8 cellular contexts compared by ENCODE assay signal in the genomic region with DNA sequence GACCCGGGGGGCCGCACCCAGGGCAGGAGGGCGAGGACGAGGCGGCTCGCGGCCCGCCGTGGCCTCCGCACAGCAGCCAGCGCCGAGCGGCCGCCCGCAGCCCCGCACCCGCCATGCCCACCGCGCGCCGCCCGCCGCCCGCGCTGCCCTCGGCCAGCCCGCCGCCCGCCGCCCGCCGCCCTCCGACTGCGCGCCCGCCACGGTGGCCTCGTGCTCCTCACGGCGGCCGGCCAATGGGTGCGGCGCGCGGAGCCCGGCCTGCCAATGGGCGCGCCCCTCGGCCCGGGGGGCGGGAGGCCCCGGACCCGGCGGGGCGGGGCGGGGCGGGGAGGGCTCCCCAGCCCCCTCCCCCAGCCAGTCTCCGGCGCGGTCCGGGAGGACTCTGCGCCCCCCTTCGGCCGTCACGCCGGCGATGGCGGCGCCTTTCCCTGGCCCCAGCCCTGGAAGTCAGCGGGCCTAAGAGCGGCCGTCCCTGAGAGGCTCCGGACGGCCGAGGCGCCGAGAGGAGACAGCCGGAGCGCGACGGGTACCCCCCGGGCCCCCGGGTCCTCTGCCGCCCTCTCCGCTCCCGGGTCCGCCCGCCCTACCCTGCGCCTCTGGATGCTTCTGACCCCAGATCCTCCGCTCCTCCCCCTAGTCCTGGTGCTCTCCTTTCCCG. TPM values are rescaled to one million over a fixed set of nuclear protein-coding genes. Genes with fewer than 3 reads are reported as not detected.
DNase-seq lines count a peak whose midpoint lies in the region; ATAC-seq and TF ChIP-seq lines count a peak whose summit lies in the region.

Gene NT5DC2, minus strand, starts transcription at position 235 of the 658 bp plus-strand sequence. Its CDS starts 120 bp downstream, at position 115.

- H3K9me3 ChIP-seq in HEK293 (ENCODE audit: control insufficient read depth, insufficient read depth, low read depth, low read length) (no peaks in the 10 kb centered on the region), ectodermal cell (ENCODE audit: control insufficient read depth, low read length) (no peaks in the 10 kb centered on the region), lower lobe of right lung (no peaks in the 10 kb centered on the region)

- DNase-seq in ELR (ENCODE audit: low read depth): peak; percentile 78
- DNase-seq in NCI-H226: peak; percentile 34
- peak; percentile 29 to 41 for DNase-seq in activated CD4-positive, alpha-beta T cell treated with anti-CD3 and anti-CD28 coated beads, Interleukin-2, amount 50 U/mL, for 4 hours
- no peak for DNase-seq in lower lobe of right lung
- peak in 2 of 3 donors; percentile 29 to 50 for DNase-seq in stimulated activated CD4-positive, alpha-beta T cell treated with anti-CD3 and anti-CD28 coated beads, TNF-alpha, amount 100 ng/mL, for 1 hour (ENCODE audit: low read depth in 3 of 3, low spot score in 1 of 3)

- 1% methylated on average over 91 of the region's 91 CpGs for WGBS in ectodermal cell, 2 experiments

- peaks cover 4% of the 10 kb centered on the region; the same call in 1 of the 2 replicates for H3K4me1 ChIP-seq in HEK293 (ENCODE audit: control insufficient read depth, insufficient read depth, low read length)
- H3K4me1 ChIP-seq in ectodermal cell (ENCODE audit: control insufficient read depth, insufficient read depth, low read length): peaks cover 32% of the 10 kb centered on the region
- H3K4me1 ChIP-seq in lower lobe of right lung: peaks cover 76% of the 10 kb centered on the region

- POLR2A ChIA-PET in HEK293 (lab: Yijun Ruan, JAX): no interaction called here

- TF ChIP-seq CTCF in HEK293 (tag by site-specific recombination; IDR thresholded peaks at IDR 0.05): no peak
- TF ChIP-seq CTCF in lower lobe of right lung (IDR thresholded peaks at IDR 0.05): no peak

- H3K27me3 ChIP-seq in ectodermal cell (ENCODE audit: control insufficient read depth, insufficient read depth, low read length, poor library complexity, severe bottlenecking) (no peaks in the 10 kb centered on the region), lower lobe of right lung (ENCODE audit: low read depth) (no peaks in the 10 kb centered on the region)

- H3K36me3 ChIP-seq in HEK293 (ENCODE audit: control insufficient read depth in 2 of 2, insufficient read depth in 1 of 2, low read length in 2 of 2): peaks cover 0 to 39% of the 10 kb centered on the region in 2 experiments; a peak in 1 of 3 replicates
- H3K36me3 ChIP-seq in ectodermal cell (ENCODE audit: control insufficient read depth, insufficient read depth, low read length): peaks cover 6% of the 10 kb centered on the region
- H3K36me3 ChIP-seq in lower lobe of right lung: peaks cover 2% of the 10 kb centered on the region

- H3K27ac ChIP-seq in HEK293 (ENCODE audit: extremely low read depth, low read depth, low read length) (peak within 1 kb of the TSS; percentile 86), ectodermal cell (ENCODE audit: insufficient read depth, low read depth, low read length, poor library complexity, severe bottlenecking) (peak within 1 kb of the TSS; percentile 11), lower lobe of right lung (peak within 1 kb of the TSS; percentile 77)

- CTCF ChIA-PET in HEK293 (lab: Yijun Ruan, JAX): no interaction called here

- intact Hi-C loops in lower lobe of right lung (cut with DNase I): no loop called here

- peak within 1 kb of the TSS; percentile 63 for H3K4me3 ChIP-seq in HEK293 (ENCODE audit: low read depth, low read length)
- H3K4me3 ChIP-seq in ectodermal cell (ENCODE audit: insufficient read depth, low read depth, low read length): peak within 1 kb of the TSS; percentile 72
- H3K4me3 ChIP-seq in lower lobe of right lung: peak within 1 kb of the TSS; percentile 70

- ATAC-seq in lower lobe of right lung (peak; percentile 52 to 54), HG03469 (IDR thresholded peaks at IDR 0.05; ENCODE audit: unreplicated experiment) (no peak)

TF ChIP-seq in HEK293, 187 proteins besides CTCF, POLR2A, EP300 and RAD21 (continues in another document):
- TF ChIP-seq GLIS1 (tag by site-specific recombination; IDR thresholded peaks at IDR 0.05): 0 out of 2 replicates have a peak, but pooled peaks have one; percentile 18
- no peak for TF ChIP-seq FEZF1 (tag by site-specific recombination; IDR thresholded peaks at IDR 0.05)
- TF ChIP-seq, protein P1, sequence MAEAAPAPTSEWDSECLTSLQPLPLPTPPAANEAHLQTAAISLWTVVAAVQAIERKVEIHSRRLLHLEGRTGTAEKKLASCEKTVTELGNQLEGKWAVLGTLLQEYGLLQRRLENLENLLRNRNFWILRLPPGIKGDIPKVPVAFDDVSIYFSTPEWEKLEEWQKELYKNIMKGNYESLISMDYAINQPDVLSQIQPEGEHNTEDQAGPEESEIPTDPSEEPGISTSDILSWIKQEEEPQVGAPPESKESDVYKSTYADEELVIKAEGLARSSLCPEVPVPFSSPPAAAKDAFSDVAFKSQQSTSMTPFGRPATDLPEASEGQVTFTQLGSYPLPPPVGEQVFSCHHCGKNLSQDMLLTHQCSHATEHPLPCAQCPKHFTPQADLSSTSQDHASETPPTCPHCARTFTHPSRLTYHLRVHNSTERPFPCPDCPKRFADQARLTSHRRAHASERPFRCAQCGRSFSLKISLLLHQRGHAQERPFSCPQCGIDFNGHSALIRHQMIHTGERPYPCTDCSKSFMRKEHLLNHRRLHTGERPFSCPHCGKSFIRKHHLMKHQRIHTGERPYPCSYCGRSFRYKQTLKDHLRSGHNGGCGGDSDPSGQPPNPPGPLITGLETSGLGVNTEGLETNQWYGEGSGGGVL (tag by site-specific recombination; IDR thresholded peaks at IDR 0.05): peak; percentile 32; the same call in 1 of the 2 replicates
- peak; percentile 29; the same call in 1 of the 2 replicates for TF ChIP-seq SP2 (tag by site-specific recombination; IDR thresholded peaks at IDR 0.05)
- peak; percentile 26; the same call in 1 of the 2 replicates for TF ChIP-seq ZNF341 (tag by site-specific recombination; IDR thresholded peaks at IDR 0.05; ENCODE audit: low read depth)
- TF ChIP-seq ZNF335 (tag by site-specific recombination; conservative IDR thresholded peaks at IDR 0.05): peak; percentile 64
- no peak for TF ChIP-seq OVOL3 (tag by site-specific recombination; IDR thresholded peaks at IDR 0.05)
- TF ChIP-seq ZFP69B (tag by site-specific recombination; IDR thresholded peaks at IDR 0.05): 0 out of 2 replicates have a peak, but pooled peaks have one; percentile 16
- 0 out of 2 replicates have a peak, but pooled peaks have one; percentile 41 for TF ChIP-seq KLF17 (tag by site-specific recombination; IDR thresholded peaks at IDR 0.05)
- TF ChIP-seq ZNF660 (tag by site-specific recombination; IDR thresholded peaks at IDR 0.05): 0 out of 2 replicates have a peak, but pooled peaks have one; percentile 31
- 0 out of 2 replicates have a peak, but pooled peaks have one; percentile 48 for TF ChIP-seq YY1 (tag by site-specific recombination; IDR thresholded peaks at IDR 0.05)
- no peak for TF ChIP-seq ZNF707 (tag by site-specific recombination; IDR thresholded peaks at IDR 0.05)
- peak; percentile 69 for TF ChIP-seq ZBTB10 (tag by site-specific recombination; IDR thresholded peaks at IDR 0.05)
- peak; percentile 39; the same call in 1 of the 2 replicates for TF ChIP-seq SP3 (tag by site-specific recombination; IDR thresholded peaks at IDR 0.05)
- TF ChIP-seq ZNF561 (tag by site-specific recombination; IDR thresholded peaks at IDR 0.05; ENCODE audit: borderline replicate concordance): 0 out of 2 replicates have a peak, but pooled peaks have one; percentile 20
- no peak for TF ChIP-seq ZNF521 (tag by site-specific recombination; IDR thresholded peaks at IDR 0.05)
- TF ChIP-seq ZSCAN30 (tag by site-specific recombination; IDR thresholded peaks at IDR 0.05): peak; percentile 66
- TF ChIP-seq GLIS2 (tag by site-specific recombination; IDR thresholded peaks at IDR 0.05): peak; percentile 48; the same call in 1 of the 2 replicates
- 0 out of 2 replicates have a peak, but pooled peaks have one; percentile 14 for TF ChIP-seq SP7 (tag by site-specific recombination; IDR thresholded peaks at IDR 0.05)

RNA-seq across cellular contexts. Expression of gene NT5DC2, which starts in this region (rescaled TPM):
- 412 TPM for polyA plus RNA-seq in ectodermal cell (2013, experiment 1 of 4)
- 418 TPM for polyA plus RNA-seq in ectodermal cell (2013, experiment 2 of 4)
- polyA plus RNA-seq in ectodermal cell (2013, experiment 3 of 4): 326 TPM
- 332 TPM for polyA plus RNA-seq in ectodermal cell (2013, experiment 4 of 4)
- 28.5 TPM for total RNA-seq in lower lobe of right lung

Comparison
In these comparisons a context has a peak if more than half of its experiments do, and no peak if none do; other contexts are left out.
1. H3K27ac ChIP-seq: peak in every context shown above with its lines; median percentile 86 in HEK293; 77 in lower lobe of right lung; 11 in ectodermal cell.